Comparison of ENCODE assay signal across 8 cellular contexts in genomic region chr17:34980353-34980680, GRCh38. TPM values are rescaled to one million over a fixed set of nuclear protein-coding genes. Genes with fewer than 3 reads are reported as not detected.
DNase-seq lines count a peak whose midpoint lies in the region; ATAC-seq and TF ChIP-seq lines count a peak whose summit lies in the region.

TSS of gene LIG3 (plus strand) at chr17:34980512. CDS start at chr17:34983006, 2,494 bp downstream.

- H3K4me1 Mint-ChIP-seq in activated naive CD4-positive, alpha-beta T cell treated with anti-CD3 and anti-CD28 coated beads, Interleukin-2, amount 50 U/mL, for 24 hours: peaks cover 53% of the 10 kb centered on the region

- H3K27me3 Mint-ChIP-seq in activated naive CD4-positive, alpha-beta T cell treated with anti-CD3 and anti-CD28 coated beads, Interleukin-2, amount 50 U/mL, for 24 hours: no peaks in the 10 kb centered on the region

- peak within 1 kb of the TSS; percentile 95 for H3K4me3 Mint-ChIP-seq in activated naive CD4-positive, alpha-beta T cell treated with anti-CD3 and anti-CD28 coated beads, Interleukin-2, amount 50 U/mL, for 24 hours

- no peaks in the 10 kb centered on the region for H3K27me3 ChIP-seq in GM06990 (replicated peaks; ENCODE audit: control insufficient read depth, insufficient read depth, low read length)

- no peaks in the 10 kb centered on the region for H3K9me3 Mint-ChIP-seq in activated naive CD4-positive, alpha-beta T cell treated with anti-CD3 and anti-CD28 coated beads, Interleukin-2, amount 50 U/mL, for 24 hours

- peak within 1 kb of the TSS; percentile 70 for H3K27ac ChIP-seq in temporal lobe (ENCODE audit: low read depth, low read length)

- peak within 1 kb of the TSS; percentile 100 for H3K27ac Mint-ChIP-seq in activated naive CD4-positive, alpha-beta T cell treated with anti-CD3 and anti-CD28 coated beads, Interleukin-2, amount 50 U/mL, for 24 hours

- peaks cover 8% of the 10 kb centered on the region for H3K36me3 Mint-ChIP-seq in activated naive CD4-positive, alpha-beta T cell treated with anti-CD3 and anti-CD28 coated beads, Interleukin-2, amount 50 U/mL, for 24 hours

- ATAC-seq in HG02610 (IDR thresholded peaks at IDR 0.05; ENCODE audit: unreplicated experiment) (peak; percentile 83), SK-N-SH treated with all-trans-retinoic acid at 6 μM for 48 hours (peak; percentile 77)

- no peak for TF ChIP-seq CTCF in GM06990 (IDR thresholded peaks at IDR 0.05; ENCODE audit: insufficient read depth, low read length, poor library complexity, severe bottlenecking)

- peak within 1 kb of the TSS; percentile 90 for H3K4me3 ChIP-seq in GM06990 (replicated peaks; ENCODE audit: low read depth, low read length)

- DNase-seq in GM06990 (ENCODE audit: extremely low read depth, insufficient read length): peak; percentile 95
- peak; percentile 89 for DNase-seq in NCI-H1092 treated with DMSO at 0.1 percent for 48 hours (lab: John Stamatoyannopoulos, UW)
- DNase-seq in glomerular endothelial cell (ENCODE audit: extremely low read depth, low read depth, low spot score): no peak
- peak; percentile 84 for DNase-seq in occipital lobe (lab: John Stamatoyannopoulos, UW)

- no peaks in the 10 kb centered on the region for H3K36me3 ChIP-seq in GM06990 (ENCODE audit: control insufficient read depth, insufficient read depth, low read length)

TF ChIP-seq in SK-N-SH treated with all-trans-retinoic acid at 6 μM for 48 hours, 23 proteins besides CTCF, POLR2A, EP300 and RAD21:
- TF ChIP-seq, protein P1, sequence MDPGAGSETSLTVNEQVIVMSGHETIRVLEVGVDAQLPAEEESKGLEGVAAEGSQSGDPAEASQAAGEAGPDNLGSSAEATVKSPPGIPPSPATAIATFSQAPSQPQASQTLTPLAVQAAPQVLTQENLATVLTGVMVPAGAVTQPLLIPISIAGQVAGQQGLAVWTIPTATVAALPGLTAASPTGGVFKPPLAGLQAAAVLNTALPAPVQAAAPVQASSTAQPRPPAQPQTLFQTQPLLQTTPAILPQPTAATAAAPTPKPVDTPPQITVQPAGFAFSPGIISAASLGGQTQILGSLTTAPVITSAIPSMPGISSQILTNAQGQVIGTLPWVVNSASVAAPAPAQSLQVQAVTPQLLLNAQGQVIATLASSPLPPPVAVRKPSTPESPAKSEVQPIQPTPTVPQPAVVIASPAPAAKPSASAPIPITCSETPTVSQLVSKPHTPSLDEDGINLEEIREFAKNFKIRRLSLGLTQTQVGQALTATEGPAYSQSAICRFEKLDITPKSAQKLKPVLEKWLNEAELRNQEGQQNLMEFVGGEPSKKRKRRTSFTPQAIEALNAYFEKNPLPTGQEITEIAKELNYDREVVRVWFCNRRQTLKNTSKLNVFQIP (CRISPR knock-in tag; IDR thresholded peaks at IDR 0.05; ENCODE audit: borderline replicate concordance, low read depth): no peak
- TF ChIP-seq ZC3H10 (CRISPR knock-in tag; IDR thresholded peaks at IDR 0.05) (no peak), SNAI2 (CRISPR knock-in tag; IDR thresholded peaks at IDR 0.05) (no peak), GLIS3 (CRISPR knock-in tag; IDR thresholded peaks at IDR 0.05) (no peak), ZNF8 (CRISPR knock-in tag; IDR thresholded peaks at IDR 0.05) (no peak), ZNF70 (CRISPR knock-in tag; IDR thresholded peaks at IDR 0.05) (no peak), ARNTL (CRISPR knock-in tag; IDR thresholded peaks at IDR 0.05; ENCODE audit: borderline replicate concordance, low read depth) (no peak), TCF4 (CRISPR knock-in tag; IDR thresholded peaks at IDR 0.05; ENCODE audit: borderline replicate concordance) (no peak), ESRRG (CRISPR knock-in tag; IDR thresholded peaks at IDR 0.05) (no peak), ZNF565 (CRISPR knock-in tag; conservative IDR thresholded peaks at IDR 0.05; ENCODE audit: low read depth) (no peak), RARB (CRISPR knock-in tag; IDR thresholded peaks at IDR 0.05) (no peak), PPARA (CRISPR knock-in tag; IDR thresholded peaks at IDR 0.05; ENCODE audit: borderline replicate concordance) (no peak)
- TF ChIP-seq, protein P2, sequence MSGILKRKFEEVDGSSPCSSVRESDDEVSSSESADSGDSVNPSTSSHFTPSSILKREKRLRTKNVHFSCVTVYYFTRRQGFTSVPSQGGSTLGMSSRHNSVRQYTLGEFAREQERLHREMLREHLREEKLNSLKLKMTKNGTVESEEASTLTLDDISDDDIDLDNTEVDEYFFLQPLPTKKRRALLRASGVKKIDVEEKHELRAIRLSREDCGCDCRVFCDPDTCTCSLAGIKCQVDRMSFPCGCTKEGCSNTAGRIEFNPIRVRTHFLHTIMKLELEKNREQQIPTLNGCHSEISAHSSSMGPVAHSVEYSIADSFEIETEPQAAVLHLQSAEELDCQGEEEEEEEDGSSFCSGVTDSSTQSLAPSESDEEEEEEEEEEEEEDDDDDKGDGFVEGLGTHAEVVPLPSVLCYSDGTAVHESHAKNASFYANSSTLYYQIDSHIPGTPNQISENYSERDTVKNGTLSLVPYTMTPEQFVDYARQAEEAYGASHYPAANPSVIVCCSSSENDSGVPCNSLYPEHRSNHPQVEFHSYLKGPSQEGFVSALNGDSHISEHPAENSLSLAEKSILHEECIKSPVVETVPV (CRISPR knock-in tag; IDR thresholded peaks at IDR 0.05): no peak
TF ChIP-seq in SK-N-SH treated with all-trans-retinoic acid at 6 μM for 48 hours: peak in this region for 0.

RNA-seq across cellular contexts. Expression of gene LIG3, which starts in this region (rescaled TPM):
- total RNA-seq in glomerular endothelial cell (17.0 and 24.6 TPM in 2 replicates), occipital lobe (20.6 TPM), temporal lobe (30.5 TPM)
